27 cellular contexts compared by ENCODE assay signal in the genomic region with DNA sequence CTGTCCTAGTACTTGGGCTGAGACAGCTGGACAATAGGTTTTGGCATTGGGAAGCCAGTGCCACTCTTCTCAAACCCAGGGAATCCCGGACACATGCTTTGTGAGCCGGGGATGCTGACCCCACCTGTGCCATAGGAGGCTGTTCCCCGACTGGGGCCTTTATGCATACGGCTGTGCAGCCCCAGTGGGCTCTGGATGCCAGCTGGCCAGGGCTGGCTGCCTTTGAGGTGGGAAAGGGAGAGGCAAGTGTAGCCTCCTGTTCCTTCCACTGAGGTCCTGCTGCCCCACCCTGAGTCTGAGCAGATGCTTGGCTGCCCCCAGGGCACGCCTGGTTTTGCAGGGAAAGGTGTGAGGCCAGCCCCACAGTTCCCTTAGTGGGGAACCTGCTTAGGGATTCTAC.
"Had no signal": no experiment of that assay in that cellular context is flagged by ENCODE, and none has a peak within 500 bp of the region (broad histone marks: within the 10 kb centered on the region; RNA-seq: fewer than 3 reads in every experiment).

No MANE protein-coding gene starts in this region.

- H3K4me1 Mint-ChIP-seq: stimulated activated naive CD8-positive, alpha-beta T cell treated with anti-CD3 and anti-CD28 coated beads, Interleukin-15, amount 100 ng/mL, for 72 hours had no signal

- H3K27me3 Mint-ChIP-seq: central memory CD8-positive, alpha-beta T cell; naive thymus-derived CD4-positive, alpha-beta T cell; stimulated activated memory B cell treated with anti-CD40 and anti-IgM and Interleukin-4, amounts not matched to agents 10 μg/mL and 1 μg/mL and 100 μg/mL, for 72 hours; stimulated activated naive CD8-positive, alpha-beta T cell treated with anti-CD3 and anti-CD28 coated beads, Interleukin-15, amount 100 ng/mL, for 72 hours had no signal

- H3K9me3 ChIP-seq: esophagus squamous epithelium, gastroesophageal sphincter, neutrophil, ovary, testis, tibial nerve had no signal

- H3K27ac ChIP-seq: dorsolateral prefrontal cortex, epithelial cell of prostate, esophagus squamous epithelium, gastroesophageal sphincter, neutrophil, ovary, testis, tibial nerve had no signal

- H3K27ac Mint-ChIP-seq: stimulated activated memory B cell treated with anti-CD40 and anti-IgM and Interleukin-4, amounts not matched to agents 10 μg/mL and 1 μg/mL and 100 μg/mL, for 72 hours had no signal

- H3K4me3 Mint-ChIP-seq: central memory CD8-positive, alpha-beta T cell; naive thymus-derived CD4-positive, alpha-beta T cell; nephron progenitor cell; stimulated activated memory B cell treated with anti-CD40 and anti-IgM and Interleukin-4, amounts not matched to agents 10 μg/mL and 1 μg/mL and 100 μg/mL, for 72 hours; stimulated activated naive CD8-positive, alpha-beta T cell treated with anti-CD3 and anti-CD28 coated beads, Interleukin-15, amount 100 ng/mL, for 72 hours had no signal

- H3K4me2 ChIP-seq: smooth muscle cell had no signal

- FAIRE-seq: endometrium, kidney had no signal

- H3K27me3 ChIP-seq: dorsolateral prefrontal cortex, esophagus squamous epithelium, gastroesophageal sphincter, neutrophil, ovary, testis, tibial nerve had no signal

- H3K4me3 ChIP-seq: dorsolateral prefrontal cortex, esophagus squamous epithelium, gastroesophageal sphincter, lung, ovary, smooth muscle cell, testis, tibial nerve had no signal

- ATAC-seq: gastroesophageal sphincter; left cardiac atrium; left ventricle myocardium superior; naive thymus-derived CD4-positive, alpha-beta T cell; right cardiac atrium; stimulated activated memory B cell treated with anti-CD40 and anti-IgM and Interleukin-4, amounts not matched to agents 10 μg/mL and 1 μg/mL and 100 μg/mL, for 72 hours; stimulated activated naive CD8-positive, alpha-beta T cell treated with anti-CD3 and anti-CD28 coated beads, Interleukin-15, amount 100 ng/mL, for 72 hours had no signal

- DNase-seq: cortex of kidney; dorsolateral prefrontal cortex; effector CD8-positive, alpha-beta T cell; esophagus squamous epithelium; foreskin fibroblast; kidney; left cardiac atrium; left ventricle myocardium superior; mesenchymal stem cell; naive thymus-derived CD4-positive, alpha-beta T cell; nephron progenitor cell; ovary; right cardiac atrium; stimulated activated CD4-positive, alpha-beta T cell treated with anti-CD3 and anti-CD28 coated beads, Interleukin-15, amount 100 ng/mL, for 24 hours; stimulated activated CD4-positive, alpha-beta T cell treated with anti-CD3 and anti-CD28 coated beads, Interleukin-1b, Interleukin-23, amount 100 ng/mL, for 48 hours; stimulated activated CD4-positive, alpha-beta T cell treated with anti-CD3 and anti-CD28 coated beads, Interleukin-4, amount 100 ng/mL, for 24 hours; stimulated activated naive CD8-positive, alpha-beta T cell treated with anti-CD3 and anti-CD28 coated beads, Interleukin-15, amount 100 ng/mL, for 72 hours; testis had no signal

- H3K9me3 Mint-ChIP-seq: central memory CD8-positive, alpha-beta T cell; nephron progenitor cell; stimulated activated memory B cell treated with anti-CD40 and anti-IgM and Interleukin-4, amounts not matched to agents 10 μg/mL and 1 μg/mL and 100 μg/mL, for 72 hours; stimulated activated naive CD8-positive, alpha-beta T cell treated with anti-CD3 and anti-CD28 coated beads, Interleukin-15, amount 100 ng/mL, for 72 hours had no signal

- H3K4me1 ChIP-seq: gastroesophageal sphincter, testis, tibial nerve had no signal

- H3K36me3 ChIP-seq: neutrophil, ovary had no signal
